ENCODE assay signal across 8 cellular contexts in the genomic region with DNA sequence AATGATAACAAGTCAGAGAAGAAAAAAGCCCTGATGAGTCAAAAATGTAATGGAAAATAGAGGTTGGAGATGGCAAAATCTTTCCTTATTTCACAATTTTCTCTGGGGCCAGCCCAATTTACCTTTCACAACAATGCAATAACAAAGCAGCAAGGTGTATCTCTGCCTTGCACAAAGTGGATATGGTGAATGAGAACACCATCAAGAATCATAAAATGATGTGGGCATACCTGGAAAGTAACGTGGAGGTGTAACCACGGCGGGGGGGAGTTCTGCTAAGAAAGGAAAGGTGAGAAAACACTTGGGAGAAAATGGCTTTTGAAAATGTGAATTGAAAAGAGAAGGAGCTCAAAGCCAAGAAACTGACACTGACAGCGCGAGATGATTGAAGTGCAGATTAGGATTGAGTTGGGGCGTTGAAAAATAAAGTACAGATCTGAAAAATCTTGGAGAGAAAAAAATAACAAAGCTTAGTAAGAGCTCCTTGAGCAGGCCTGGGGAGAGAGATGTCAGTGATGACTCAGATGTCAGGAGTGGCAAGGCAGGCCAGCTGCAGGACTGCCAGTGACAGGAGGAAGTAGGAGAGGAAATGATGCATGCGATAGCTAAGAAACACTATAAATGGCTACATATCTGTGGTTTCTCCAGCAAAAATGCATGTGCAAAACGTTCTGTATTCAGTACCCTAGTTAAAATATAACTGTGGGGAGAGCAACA. TPM values are rescaled to one million over a fixed set of nuclear protein-coding genes. Genes with fewer than 3 reads are reported as not detected.
DNase-seq lines count a peak whose midpoint lies in the region; ATAC-seq and TF ChIP-seq lines count a peak whose summit lies in the region.

No MANE protein-coding gene starts in this region.

- no peaks in the 10 kb centered on the region for H3K9me3 ChIP-seq in heart left ventricle

- peaks cover 0 to 99% (median 18%) of the 10 kb centered on the region in 12 donors for H3K4me1 ChIP-seq in heart left ventricle

- intact Hi-C loops in heart left ventricle (cut with DNase I) = no loop called here

- TF ChIP-seq CTCF in heart left ventricle (IDR thresholded peaks at IDR 0.05) = no peak

- H3K4me3 ChIP-seq in heart left ventricle (no peak overlapping the region), skeletal muscle cell (ENCODE audit: low read depth, low read length) (no peak overlapping the region)

- no peaks in the 10 kb centered on the region for H3K36me3 ChIP-seq in heart left ventricle

- TF ChIP-seq POLR2A in GM19193 (IDR thresholded peaks at IDR 0.05; ENCODE audit: extremely low read depth, insufficient read depth, insufficient read length) (peak; percentile 41), heart left ventricle (IDR thresholded peaks at IDR 0.05) (no peak)

- peak; percentile 95 for DNase-seq in AG20443 (ENCODE audit: low spot score)
- DNase-seq in SIG-M5 (lab: John Stamatoyannopoulos, UW) = peak; percentile 95
- peak; percentile 62 for DNase-seq in activated naive CD4-positive, alpha-beta T cell treated with anti-CD3 and anti-CD28 coated beads, Interleukin-2, amount 50 U/mL, for 16 hours
- peak; percentile 71 to 84 (median 82) for DNase-seq in heart left ventricle
- peak; percentile 99 for DNase-seq in skeletal muscle cell (ENCODE audit: low read depth)
- DNase-seq in NCI-H2196 (lab: John Stamatoyannopoulos, UW; ENCODE audit: unreplicated experiment) = no peak

- ATAC-seq in HG03354 (IDR thresholded peaks at IDR 0.05; ENCODE audit: poor library complexity, severe bottlenecking, unreplicated experiment) (peak; percentile 92), heart left ventricle (peak; percentile 89 to 98 (median 96))

- 29 to 37% (median 35%) methylated on average over 8 of the region's 8 CpGs for WGBS in heart left ventricle, 4 donors

- H3K27me3 ChIP-seq in heart left ventricle = no peaks in the 10 kb centered on the region

- H3K27ac ChIP-seq in heart left ventricle = peak overlapping the region in 11 of 12 donors; percentile 41 to 92 (median 72)

RNA-seq across cellular contexts. Expression of a gene that starts 26.2 kb away (rescaled TPM):
- total RNA-seq in heart left ventricle = 10 to 100 TPM in 2 of 9 donors, 1 to 10 TPM in 7; 2.8 to 26.4 (median 4.1) TPM
- 1 to 10 TPM; 1.6 to 2.8 TPM for polyA plus RNA-seq in heart left ventricle
